ENCODE assay signal across 22 cellular contexts in the genomic region with DNA sequence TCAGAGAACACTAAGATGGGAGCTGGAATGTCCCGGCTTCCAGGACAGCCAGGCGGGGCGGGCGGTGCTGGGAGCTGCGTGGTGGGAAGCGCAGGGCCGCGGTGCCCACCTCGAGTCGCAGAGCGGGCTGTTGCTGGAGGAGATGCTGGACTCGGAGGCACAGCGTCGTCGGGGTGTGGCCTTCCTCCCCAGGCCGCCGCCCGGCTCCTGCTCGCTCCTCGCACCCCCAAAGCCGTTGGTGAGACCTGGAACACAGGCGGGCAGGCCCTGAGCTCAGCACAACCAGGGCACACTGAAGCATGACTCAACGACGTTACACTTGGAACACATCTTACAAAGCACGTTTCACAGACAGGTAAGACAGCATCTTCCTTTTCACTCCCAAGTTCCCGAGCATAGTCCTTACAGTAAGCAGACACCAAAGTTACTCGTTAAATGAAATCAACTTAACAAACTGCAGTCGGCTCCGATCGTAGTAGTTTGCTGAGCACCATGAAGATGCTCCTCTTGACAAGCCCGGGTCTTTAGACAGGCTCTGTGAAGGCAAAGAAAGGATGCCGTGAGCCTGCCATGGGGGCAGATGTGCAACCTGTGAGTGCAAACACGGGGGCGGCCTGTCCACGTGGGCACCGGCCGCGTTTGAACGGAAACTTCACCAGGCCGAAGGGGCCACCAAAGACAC.
"Had no signal": no experiment of that assay in that cellular context is flagged by ENCODE, and none has a peak within 500 bp of the region (broad histone marks: within the 10 kb centered on the region; RNA-seq: fewer than 3 reads in every experiment).

No MANE protein-coding gene starts in this region.

- H3K27me3 Mint-ChIP-seq: activated naive CD4-positive, alpha-beta T cell treated with anti-CD3 and anti-CD28 coated beads, Interleukin-2, amount 10 ng/mL, durations not matched to agents 7 days and 5 days; natural killer cell treated with Interleukin-12 subunit alpha and Interleukin-12 subunit beta and Interleukin-15 and Interleukin-18, amount 100 ng/mL, for 72 hours had no signal

- H3K9me3 ChIP-seq: ascending aorta, esophagus squamous epithelium, tibial artery had no signal

- H3K36me3 Mint-ChIP-seq: natural killer cell treated with Interleukin-12 subunit alpha and Interleukin-12 subunit beta and Interleukin-15 and Interleukin-18, amount 100 ng/mL, for 72 hours had no signal

- ATAC-seq: activated CD8-positive, alpha-beta T cell treated with anti-CD3 and anti-CD28 coated beads, Interleukin-2, amount 10 ng/mL, durations not matched to agents 7 days and 5 days; activated T-cell treated with anti-CD3 and anti-CD28 coated beads, Interleukin-2, amount 50 U/mL, for 4 hours; left cardiac atrium; natural killer cell treated with Interleukin-12 subunit alpha and Interleukin-12 subunit beta and Interleukin-15 and Interleukin-18, amount 100 ng/mL, for 72 hours had no signal

- H3K4me3 Mint-ChIP-seq: activated CD8-positive, alpha-beta T cell treated with anti-CD3 and anti-CD28 coated beads, Interleukin-2, amount 10 ng/mL, durations not matched to agents 7 days and 5 days; activated naive CD4-positive, alpha-beta T cell treated with anti-CD3 and anti-CD28 coated beads, Interleukin-2, amount 10 ng/mL, durations not matched to agents 7 days and 5 days; activated T-cell treated with anti-CD3 and anti-CD28 coated beads, Interleukin-2, amount 50 U/mL, for 4 hours; dendritic cell treated with granulocyte-macrophage colony-stimulating factor and Interleukin-4, amounts not matched to agents 40 ng/mL and 50 ng/mL, for 4 days; natural killer cell treated with Interleukin-12 subunit alpha and Interleukin-12 subunit beta and Interleukin-15 and Interleukin-18, amount 100 ng/mL, for 72 hours had no signal

- H3K27ac Mint-ChIP-seq: activated CD8-positive, alpha-beta T cell treated with anti-CD3 and anti-CD28 coated beads, Interleukin-2, amount 10 ng/mL, durations not matched to agents 7 days and 5 days; activated naive CD4-positive, alpha-beta T cell treated with anti-CD3 and anti-CD28 coated beads, Interleukin-2, amount 10 ng/mL, durations not matched to agents 7 days and 5 days; natural killer cell treated with Interleukin-12 subunit alpha and Interleukin-12 subunit beta and Interleukin-15 and Interleukin-18, amount 100 ng/mL, for 72 hours had no signal

- H3K27me3 ChIP-seq: ascending aorta, esophagus squamous epithelium, hepatocyte, tibial artery had no signal

- H3K4me3 ChIP-seq: ascending aorta, esophagus squamous epithelium, hepatocyte, lung, tibial artery had no signal

- H3K27ac ChIP-seq: ascending aorta, esophagus squamous epithelium, hepatocyte, tibial artery had no signal

- H3K9me3 Mint-ChIP-seq: activated naive CD4-positive, alpha-beta T cell treated with anti-CD3 and anti-CD28 coated beads, Interleukin-2, amount 10 ng/mL, durations not matched to agents 7 days and 5 days; activated T-cell treated with anti-CD3 and anti-CD28 coated beads, Interleukin-2, amount 50 U/mL, for 4 hours; dendritic cell treated with granulocyte-macrophage colony-stimulating factor and Interleukin-4, amounts not matched to agents 40 ng/mL and 50 ng/mL, for 4 days; natural killer cell treated with Interleukin-12 subunit alpha and Interleukin-12 subunit beta and Interleukin-15 and Interleukin-18, amount 100 ng/mL, for 72 hours had no signal

- H2AFZ ChIP-seq: hepatocyte had no signal

- H3K4me1 ChIP-seq: ascending aorta had no signal

- H3K4me2 ChIP-seq: hepatocyte had no signal

- DNase-seq: activated CD4-positive, alpha-beta T cell treated with anti-CD3 and anti-CD28 coated beads for 48 hours; activated CD4-positive, CD25-positive, alpha-beta regulatory T cell; activated CD8-positive, alpha-beta memory T cell treated with anti-CD3 and anti-CD28 coated beads, Interleukin-2, amount 50 U/mL, for 4 hours; activated CD8-positive, alpha-beta T cell treated with anti-CD3 and anti-CD28 coated beads, Interleukin-2, amount 10 ng/mL, durations not matched to agents 7 days and 5 days; activated naive CD4-positive, alpha-beta T cell treated with anti-CD3 and anti-CD28 coated beads, Interleukin-2, amount 10 ng/mL, durations not matched to agents 7 days and 5 days; activated T-cell treated with anti-CD3 and anti-CD28 coated beads, Interleukin-2, amount 50 U/mL, for 4 hours; cerebellar nuclear complex; effector CD8-positive, alpha-beta T cell; esophagus squamous epithelium; nucleus accumbens; retina; stimulated activated CD4-positive, alpha-beta T cell treated with anti-CD3 and anti-CD28 coated beads, Interleukin-1b, Interleukin-23, amount 100 ng/mL, for 48 hours; stimulated activated CD8-positive, alpha-beta memory T cell treated with anti-CD3 and anti-CD28 coated beads, Interleukin-4, amount 100 ng/mL, for 48 hours; stimulated activated naive CD4-positive, alpha-beta T cell treated with Interleukin-2 at 50 U/mL for 16 hours; T-helper 9 cell; tibial artery had no signal
